In genomic region chr16:25707982-25708583, GRCh38 we compare ENCODE assay signal across 11 cellular contexts. TPM values are rescaled to one million over a fixed set of nuclear protein-coding genes. Genes with fewer than 3 reads are reported as not detected.
DNase-seq lines count a peak whose midpoint lies in the region; ATAC-seq and TF ChIP-seq lines count a peak whose summit lies in the region.
"Had no signal": no experiment of that assay in that cellular context is flagged by ENCODE, and none has a peak within 500 bp of the region (broad histone marks: within the 10 kb centered on the region; RNA-seq: fewer than 3 reads in every experiment).

No MANE protein-coding gene starts in this region.

- BruUV-seq in A673 (replicated peaks; lab: Mats Ljungman, UMichigan) (no TSS peak), OCI-LY7 (replicated peaks; lab: Mats Ljungman, UMichigan) (no TSS peak)

- H3K4me3 ChIP-seq in A673 (ENCODE audit: low read depth, low read length, poor library complexity, severe bottlenecking) (no peak overlapping the region), GM12864 (ENCODE audit: low read depth, low read length) (no peak overlapping the region), OCI-LY7 (ENCODE audit: low read depth, low read length, poor library complexity, severe bottlenecking) (no peak overlapping the region), esophagus squamous epithelium (no peak overlapping the region)
- H3K4me3 ChIP-seq: mucosa of descending colon, suprapubic skin had no signal

- H3K4me1 ChIP-seq in A673 (ENCODE audit: insufficient read depth, low read length, poor library complexity, severe bottlenecking) (peaks cover 46% of the 10 kb centered on the region), OCI-LY7 (ENCODE audit: insufficient read depth, low read length, poor library complexity, severe bottlenecking) (no peaks in the 10 kb centered on the region), esophagus squamous epithelium (no peaks in the 10 kb centered on the region)
- H3K4me1 ChIP-seq: suprapubic skin had no signal

- H3K27ac ChIP-seq in A673 (ENCODE audit: low read depth, low read length, poor library complexity, severe bottlenecking), result no peak overlapping the region
- no peak overlapping the region for H3K27ac ChIP-seq in OCI-LY7 (ENCODE audit: low read depth, low read length, poor library complexity, severe bottlenecking)
- no peak overlapping the region for H3K27ac ChIP-seq in esophagus squamous epithelium
- H3K27ac ChIP-seq: suprapubic skin had no signal

- intact Hi-C loops in A673 (cut with micrococcal nuclease; ENCODE audit: unreplicated experiment), result loop anchor here (10.0 kb wide), 1 partner anchor 937 kb away; no protein-coding TSS in a partner anchor
- intact Hi-C loops in OCI-LY7 (cut with micrococcal nuclease; ENCODE audit: unreplicated experiment), result loop anchor here (2.0 to 5.0 kb wide), 2 partner anchors 77 to 431 kb away; no protein-coding TSS in a partner anchor
- intact Hi-C loops in esophagus squamous epithelium (cut with DNase I), result no loop called here

- H3K36me3 ChIP-seq in A673 (ENCODE audit: insufficient read depth, low read length, poor library complexity, severe bottlenecking), result no peaks in the 10 kb centered on the region
- no peaks in the 10 kb centered on the region for H3K36me3 ChIP-seq in OCI-LY7 (ENCODE audit: insufficient read depth, low read length)
- no peaks in the 10 kb centered on the region for H3K36me3 ChIP-seq in esophagus squamous epithelium
- H3K36me3 ChIP-seq: suprapubic skin had no signal

- H3K9me2 ChIP-seq in OCI-LY7 (ENCODE audit: insufficient read depth, low read length), result no peaks in the 10 kb centered on the region

- H3K27me3 ChIP-seq in A673 (replicated peaks; ENCODE audit: insufficient read depth, low read depth, low read length, poor library complexity) (no peaks in the 10 kb centered on the region), esophagus squamous epithelium (peaks cover 0 to 11% (median 0%) of the 10 kb centered on the region in 4 donors)
- H3K27me3 ChIP-seq: suprapubic skin had no signal

- no peaks in the 10 kb centered on the region for H4K20me1 ChIP-seq in OCI-LY7 (ENCODE audit: insufficient read depth, low read length)

- POLR2A ChIA-PET in A673 (lab: Charles Lee; ENCODE audit: low non-redundant PET), result no interaction called here
- POLR2A ChIA-PET in OCI-LY7 (lab: Charles Lee), result no interaction called here

- H3K79me2 ChIP-seq in OCI-LY7 (ENCODE audit: insufficient read depth, low read depth, low read length), result no peaks in the 10 kb centered on the region

- WGBS in esophagus squamous epithelium, 2 donors, result 46 to 48% methylated on average over 3 of the region's 3 CpGs

- no peak overlapping the region for H2AFZ ChIP-seq in OCI-LY7 (ENCODE audit: low read length)

- TF ChIP-seq POLR2A in esophagus squamous epithelium (IDR thresholded peaks at IDR 0.05), result no peak

- H3K4me2 ChIP-seq in OCI-LY7 (ENCODE audit: low read length), result no peak overlapping the region

- no peak for ATAC-seq in GM19395 (IDR thresholded peaks at IDR 0.05; ENCODE audit: unreplicated experiment)
- ATAC-seq: mucosa of descending colon had no signal

- TF ChIP-seq CTCF in A673 (conservative IDR thresholded peaks at IDR 0.05; ENCODE audit: low read depth, low read length) (peak; percentile 77), GM12864 (IDR thresholded peaks at IDR 0.05; ENCODE audit: low read depth, low read length, missing control alignments) (peak; percentile 52), OCI-LY7 (conservative IDR thresholded peaks at IDR 0.05; ENCODE audit: low read length) (peak; percentile 81), esophagus squamous epithelium (IDR thresholded peaks at IDR 0.05) (peak in 4 of 6 experiments; percentile 33 to 63 (median 35))

- CTCF ChIA-PET in A673 (lab: Charles Lee) (interaction anchor here (0.7 to 1.3 kb wide), 2 partner anchors 104 to 745 kb away, joined by 5 read pairs; no protein-coding TSS in a partner anchor), OCI-LY7 (lab: Charles Lee; ENCODE audit: unreplicated experiment) (no interaction called here)

- H3K9me3 ChIP-seq in A673 (ENCODE audit: low read depth, low read length, poor library complexity, severe bottlenecking), result no peaks in the 10 kb centered on the region
- no peaks in the 10 kb centered on the region for H3K9me3 ChIP-seq in OCI-LY7 (ENCODE audit: low read length)
- H3K9me3 ChIP-seq in esophagus squamous epithelium, result peaks cover 0 to 5% (median 0%) of the 10 kb centered on the region in 3 donors
- H3K9me3 ChIP-seq: mucosa of descending colon had no signal

- peak; percentile 79 for DNase-seq in A673 (ENCODE audit: low spot score)
- no peak for DNase-seq in GM12864 (ENCODE audit: low read depth)
- DNase-seq in OCI-LY7 (ENCODE audit: low spot score), result peak; percentile 49
- no peak for DNase-seq in esophagus squamous epithelium (lab: John Stamatoyannopoulos, UW)
- DNase-seq in GM19240 (ENCODE audit: insufficient read length, low spot score), result no peak
- DNase-seq in activated CD4-positive, CD25-positive, alpha-beta regulatory T cell treated with anti-CD3 and anti-CD28 coated beads, Interleukin-2, amount 50 U/mL, for 72 hours, result no peak
- DNase-seq in NCI-H774 (lab: John Stamatoyannopoulos, UW), result no peak
- DNase-seq: NCI-H2227 treated with DMSO at 0.1 percent for 48 hours had no signal

RNA-seq across cellular contexts. Expression of gene HS3ST4, which starts 16.3 kb away (rescaled TPM):
- total RNA-seq in A673 (2021) (33.5 and 34.0 TPM in 2 replicates), OCI-LY7 (2022) (not detected in 2 replicates), esophagus squamous epithelium (1 to 10 TPM in 1 of 4 donors, under 1 TPM in 3; 0.15 to 4.6 (median 0.37) TPM)
- total RNA-seq in OCI-LY7 (2014; rRNA removed; shearing (Covaris generic)), result not detected in 2 replicates

Comparison
In these comparisons a context has a peak if more than half of its experiments do, and no peak if none do; other contexts are left out.
1. DNase-seq: peak in A673 (single experiment) and OCI-LY7 (single experiment); none in GM12864 (single experiment), esophagus squamous epithelium (single experiment), GM19240 (single experiment), activated CD4-positive, CD25-positive, alpha-beta regulatory T cell treated with anti-CD3 and anti-CD28 coated beads, Interleukin-2, amount 50 U/mL, for 72 hours (single experiment) and NCI-H774 (single experiment).
2. Peak in every context shown above with its lines, with median percentiles within 50 percentile points of each other: CTCF ChIP-seq.